ENCODE assay signal across 11 cellular contexts in genomic region chr17:41530062-41531048, GRCh38. TPM values are rescaled to one million over a fixed set of nuclear protein-coding genes. Genes with fewer than 3 reads are reported as not detected.
DNase-seq lines count a peak whose midpoint lies in the region; ATAC-seq and TF ChIP-seq lines count a peak whose summit lies in the region.
"Had no signal": no experiment of that assay in that cellular context is flagged by ENCODE, and none has a peak within 500 bp of the region (broad histone marks: within the 10 kb centered on the region; RNA-seq: fewer than 3 reads in every experiment).

No MANE protein-coding gene starts in this region.

- peak overlapping the region; percentile 14 to 89 (median 65) for H3K27ac Mint-ChIP-seq in nephron
- H3K27ac Mint-ChIP-seq: dendritic cell treated with granulocyte-macrophage colony-stimulating factor and Interleukin-4, amounts not matched to agents 40 ng/mL and 50 ng/mL, for 4 days; stimulated activated naive CD8-positive, alpha-beta T cell treated with anti-CD3 and anti-CD28 coated beads, Interleukin-15, amount 100 ng/mL, for 72 hours had no signal

- TF ChIP-seq POLR2A in spleen (IDR thresholded peaks at IDR 0.05): no peak

- H3K27ac ChIP-seq in spleen: no peak overlapping the region

- WGBS in spleen, 5 donors: 65 to 85% (median 80%) methylated on average over 6 to 8 of the region's 8 CpGs

- peak overlapping the region in 2 of 3 experiments; percentile 23 to 38 for H3K4me3 Mint-ChIP-seq in nephron
- H3K4me3 Mint-ChIP-seq: dendritic cell treated with granulocyte-macrophage colony-stimulating factor and Interleukin-4, amounts not matched to agents 40 ng/mL and 50 ng/mL, for 4 days; stimulated activated naive CD8-positive, alpha-beta T cell treated with anti-CD3 and anti-CD28 coated beads, Interleukin-15, amount 100 ng/mL, for 72 hours had no signal

- peaks cover 85% of the 10 kb centered on the region for H3K27me3 Mint-ChIP-seq in nephron (ENCODE audit: low read depth)

- peaks cover 3% of the 10 kb centered on the region for H3K36me3 Mint-ChIP-seq in nephron (ENCODE audit: low read depth)

- H3K36me3 ChIP-seq in spleen: no peaks in the 10 kb centered on the region

- no peak for ATAC-seq in HG03025 (IDR thresholded peaks at IDR 0.05; ENCODE audit: low FRiP score, unreplicated experiment)
- ATAC-seq: stimulated activated naive CD8-positive, alpha-beta T cell treated with anti-CD3 and anti-CD28 coated beads, Interleukin-15, amount 100 ng/mL, for 72 hours had no signal

- TF ChIP-seq CTCF in nephron (IDR thresholded peaks at IDR 0.05; ENCODE audit: unreplicated experiment in 3 of 3): no peak
- no peak for TF ChIP-seq CTCF in spleen (IDR thresholded peaks at IDR 0.05 in 8 of 11, conservative IDR thresholded peaks at IDR 0.05 in 3 of 11)

- H3K9me3 Mint-ChIP-seq in nephron: no peaks in the 10 kb centered on the region
- H3K9me3 Mint-ChIP-seq: dendritic cell treated with granulocyte-macrophage colony-stimulating factor and Interleukin-4, amounts not matched to agents 40 ng/mL and 50 ng/mL, for 4 days; stimulated activated naive CD8-positive, alpha-beta T cell treated with anti-CD3 and anti-CD28 coated beads, Interleukin-15, amount 100 ng/mL, for 72 hours had no signal

- no peak overlapping the region for H3K4me3 ChIP-seq in spleen

- H3K4me1 ChIP-seq in spleen: peaks cover 4 to 20% (median 14%) of the 10 kb centered on the region in 6 donors

- DNase-seq in AG20443 (ENCODE audit: low spot score) (peak; percentile 76), M059J (ENCODE audit: low read depth) (peak; percentile 99), dermis blood vessel endothelial cell (peak; percentile 91), cerebellar nuclear complex (lab: John Stamatoyannopoulos, UW) (no peak), spleen (no peak), NCI-H524 treated with DMSO at 0.1 percent for 48 hours (lab: John Stamatoyannopoulos, UW) (no peak)
- DNase-seq: NCI-H187 treated with DMSO at 0.1 percent for 48 hours; stimulated activated naive CD8-positive, alpha-beta T cell treated with anti-CD3 and anti-CD28 coated beads, Interleukin-15, amount 100 ng/mL, for 72 hours had no signal

- H3K9me3 ChIP-seq in spleen: no peaks in the 10 kb centered on the region

- peaks cover 8 to 96% (median 42%) of the 10 kb centered on the region in 7 donors for H3K27me3 ChIP-seq in spleen (replicated peaks in 1 of 7)

- peaks cover 17% of the 10 kb centered on the region for H3K4me1 Mint-ChIP-seq in nephron

- intact Hi-C loops in spleen (cut with DNase I; ENCODE audit: low total_unique reads): no loop called here

RNA-seq across cellular contexts. Expression of gene KRT19, which starts 2.2 kb away (rescaled TPM):
- 0.69 and 1.6 TPM in 2 replicates for total RNA-seq in M059J (2014; rRNA removed; shearing (Covaris generic))
- 10.7 and 10.9 TPM in 2 replicates for total RNA-seq in dermis blood vessel endothelial cell
- total RNA-seq in spleen: 1 to 10 TPM in 3 of 7 donors, under 1 TPM in 3, not detected in 1; 0.44 to 2.8 (median 0.83) TPM
- 1 to 10 TPM in 2 of 3 donors, under 1 TPM in 1; 0.20 to 3.9 (median 1.9) TPM for polyA plus RNA-seq in spleen

RNA-seq across cellular contexts. Expression of gene KRT15, which starts 11.7 kb away (rescaled TPM):
- 6.3 and 10.2 TPM in 2 replicates for total RNA-seq in M059J (2014; rRNA removed; shearing (Covaris generic))
- total RNA-seq in dermis blood vessel endothelial cell: 0.51 TPM in 2 replicates
- total RNA-seq in spleen: not detected
- polyA plus RNA-seq in spleen: 1 to 10 TPM in 1 of 3 donors, under 1 TPM in 2; 0.07 to 1.3 (median 0.11) TPM

RNA-seq across cellular contexts. Expression of gene KRT13, which starts 24.9 kb away (rescaled TPM):
- total RNA-seq in M059J (2014; rRNA removed; shearing (Covaris generic)): 0.34 TPM in 1 of 2 replicates, not detected in the other
- not detected in 2 replicates for total RNA-seq in dermis blood vessel endothelial cell
- not detected for total RNA-seq in spleen
- 10 to 100 TPM in 1 of 3 donors, 1 to 10 TPM in 2; 1.6 to 26.4 (median 3.8) TPM for polyA plus RNA-seq in spleen

RNA-seq across cellular contexts. Expression of gene KRT36, which starts 40.6 kb away (rescaled TPM):
- total RNA-seq in M059J (2014; rRNA removed; shearing (Covaris generic)): 0.07 TPM in 1 of 2 replicates, not detected in the other
- 0.14 and 0.17 TPM in 2 replicates for total RNA-seq in dermis blood vessel endothelial cell
- total RNA-seq in spleen: 1 to 10 TPM in 2 of 7 donors, under 1 TPM in 4, not detected in 1; 0.27 to 2.7 (median 0.44) TPM
- polyA plus RNA-seq in spleen: under 1 TPM; 0.20 to 0.51 (median 0.22) TPM

RNA-seq across cellular contexts. Expression of gene KRT9, which starts 41.5 kb away (rescaled TPM):
- total RNA-seq in M059J (2014; rRNA removed; shearing (Covaris generic)): not detected in 2 replicates
- total RNA-seq in dermis blood vessel endothelial cell (not detected in 2 replicates), spleen (not detected)
- not detected for polyA plus RNA-seq in spleen

Comparison
In these comparisons a context has a peak if more than half of its experiments do, and no peak if none do; other contexts are left out.
1. DNase-seq: peak in AG20443 (single experiment), M059J (single experiment) and dermis blood vessel endothelial cell (single experiment); none in cerebellar nuclear complex (0 of 2), spleen (single experiment) and NCI-H524 treated with DMSO at 0.1 percent for 48 hours (single experiment).